15 cellular contexts compared by ENCODE assay signal in genomic region chr12:54225666-54226065, GRCh38. TPM values are rescaled to one million over a fixed set of nuclear protein-coding genes. Genes with fewer than 3 reads are reported as not detected.
DNase-seq lines count a peak whose midpoint lies in the region; ATAC-seq and TF ChIP-seq lines count a peak whose summit lies in the region.
"Had no signal": no experiment of that assay in that cellular context is flagged by ENCODE, and none has a peak within 500 bp of the region (broad histone marks: within the 10 kb centered on the region; RNA-seq: fewer than 3 reads in every experiment).

No MANE protein-coding gene starts in this region.

- peaks cover 32 to 91% (median 60%) of the 10 kb centered on the region in 10 experiments for H3K4me1 ChIP-seq in BLaER1 treated with 17β-estradiol and CSF1 and Interleukin-3, amounts not matched to agents 10 nM and 100 nM

- H3K27ac ChIP-seq in BLaER1 treated with 17β-estradiol and CSF1 and Interleukin-3, amounts not matched to agents 10 nM and 100 nM: peak overlapping the region in 2 of 11 experiments; percentile 72 to 87; a peak in 2 of 22 replicates

- DNase-seq in AG10803 (ENCODE audit: low read depth) (peak; percentile 58), RPMI7951 (ENCODE audit: low read depth) (peak; percentile 35), fibroblast of the aortic adventitia (ENCODE audit: low read depth) (peak; percentile 59), NCI-H774 (lab: John Stamatoyannopoulos, UW) (no peak), NCI-H82 treated with DMSO at 0.1 percent for 48 hours (lab: John Stamatoyannopoulos, UW; ENCODE audit: unreplicated experiment) (no peak)
- DNase-seq: AML-193; C1 segment of cervical spinal cord; Calu3; CD4-positive, alpha-beta T cell; DMS 273 treated with DMSO at 0.1 percent for 48 hours; HCEC 1CT; HFFc6; KBM-7 had no signal

- no peak overlapping the region for H3K9ac ChIP-seq in BLaER1 treated with 17β-estradiol and CSF1 and Interleukin-3, amounts not matched to agents 10 nM and 100 nM

- peaks cover 0 to 5% (median 0%) of the 10 kb centered on the region in 11 experiments; a peak in 2 of 22 replicates for H3K36me3 ChIP-seq in BLaER1 treated with 17β-estradiol and CSF1 and Interleukin-3, amounts not matched to agents 10 nM and 100 nM

- no peaks in the 10 kb centered on the region for H4K20me1 ChIP-seq in BLaER1 treated with 17β-estradiol and CSF1 and Interleukin-3, amounts not matched to agents 10 nM and 100 nM

- H3K27me3 ChIP-seq in BLaER1 treated with 17β-estradiol and CSF1 and Interleukin-3, amounts not matched to agents 10 nM and 100 nM: no peaks in the 10 kb centered on the region

- ATAC-seq in HG02840 (IDR thresholded peaks at IDR 0.05; ENCODE audit: low FRiP score, unreplicated experiment): no peak

- TF ChIP-seq CTCF in AG10803 (conservative IDR thresholded peaks at IDR 0.05; ENCODE audit: low read length) (no peak), fibroblast of the aortic adventitia (IDR thresholded peaks at IDR 0.05; ENCODE audit: insufficient read depth, low read length) (no peak)

- peak overlapping the region in 6 of 11 experiments; percentile 76 to 97 (median 93); a peak in 10 of 22 replicates for H3K4me2 ChIP-seq in BLaER1 treated with 17β-estradiol and CSF1 and Interleukin-3, amounts not matched to agents 10 nM and 100 nM

- H3K4me3 ChIP-seq in AG10803 (ENCODE audit: low read length) (no peak overlapping the region), fibroblast of the aortic adventitia (ENCODE audit: low read depth, low read length) (no peak overlapping the region)
- H3K4me3 ChIP-seq in BLaER1 treated with 17β-estradiol and CSF1 and Interleukin-3, amounts not matched to agents 10 nM and 100 nM: no peak overlapping the region

- no peaks in the 10 kb centered on the region for H3K9me3 ChIP-seq in BLaER1 treated with 17β-estradiol and CSF1 and Interleukin-3, amounts not matched to agents 10 nM and 100 nM (replicated peaks in 1 of 11)

RNA-seq across cellular contexts. Expression of gene SMUG1, which starts 36.9 kb away (rescaled TPM):
- total RNA-seq in RPMI7951 (2014; rRNA removed; shearing (Covaris generic)): 44.7 and 68.8 TPM in 2 replicates
- 18.3 and 27.5 TPM in 2 replicates for total RNA-seq in fibroblast of the aortic adventitia (ENCODE audit: low replicate concordance)

RNA-seq across cellular contexts. Expression of gene CBX5, which starts 54.3 kb away (rescaled TPM):
- total RNA-seq in RPMI7951 (2014; rRNA removed; shearing (Covaris generic)): 29.4 and 30.4 TPM in 2 replicates
- total RNA-seq in fibroblast of the aortic adventitia (ENCODE audit: low replicate concordance): 38.3 and 114 TPM in 2 replicates

RNA-seq across cellular contexts. Expression of gene HNRNPA1, which starts 54.9 kb away (rescaled TPM):
- total RNA-seq in RPMI7951 (2014; rRNA removed; shearing (Covaris generic)): 257 and 266 TPM in 2 replicates
- 435 and 902 TPM in 2 replicates for total RNA-seq in fibroblast of the aortic adventitia (ENCODE audit: low replicate concordance)

Comparison
In these comparisons a context has a peak if more than half of its experiments do, and no peak if none do; other contexts are left out.
1. DNase-seq: peak in AG10803 (single experiment), RPMI7951 (single experiment) and fibroblast of the aortic adventitia (single experiment); none in NCI-H774 (single experiment) and NCI-H82 treated with DMSO at 0.1 percent for 48 hours (single experiment).